Comparison of ENCODE assay signal across 2 cellular contexts in genomic region chr17:15669526-15669925, GRCh38. TPM values are rescaled to one million over a fixed set of nuclear protein-coding genes. Genes with fewer than 3 reads are reported as not detected.
"Had no signal": no experiment of that assay in that cellular context is flagged by ENCODE, and none has a peak within 500 bp of the region (broad histone marks: within the 10 kb centered on the region; RNA-seq: fewer than 3 reads in every experiment).

No MANE protein-coding gene starts in this region.

RNA-seq across cellular contexts. Expression of gene FBXW10B, which starts 50.0 kb away (rescaled TPM):
- polyA plus RNA-seq: immature natural killer cell; naive thymus-derived CD8-positive, alpha-beta T cell had no signal
